8 cellular contexts compared by ENCODE assay signal in the genomic region with DNA sequence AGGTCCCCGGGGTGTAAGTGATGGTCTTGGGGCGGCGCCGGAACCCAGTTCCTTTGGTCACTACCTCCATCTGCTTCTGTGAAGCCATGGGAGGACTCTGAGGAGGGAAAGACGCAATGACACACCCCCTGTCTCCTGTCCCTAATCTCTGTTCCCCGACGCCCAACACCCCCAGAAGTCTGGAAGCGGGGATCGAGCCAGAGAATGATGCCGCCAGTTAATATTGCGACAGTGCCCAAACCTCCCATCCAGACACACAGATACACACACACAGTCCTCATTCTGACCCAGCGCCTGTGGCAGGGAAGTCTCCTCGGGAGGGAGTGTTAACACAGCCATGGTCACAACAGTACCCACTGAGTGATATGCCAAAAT. TPM values are rescaled to one million over a fixed set of nuclear protein-coding genes. Genes with fewer than 3 reads are reported as not detected.
DNase-seq lines count a peak whose midpoint lies in the region; ATAC-seq and TF ChIP-seq lines count a peak whose summit lies in the region.

No MANE protein-coding gene starts in this region.

- H3K27me3 Mint-ChIP-seq in CD4-positive, alpha-beta T cell, result peaks cover 19% of the 10 kb centered on the region
- H3K27me3 Mint-ChIP-seq in activated B cell treated with CpG ODN at 0.5 μM for 24 hours, result peaks cover 14% of the 10 kb centered on the region

- peak overlapping the region; percentile 96 for H3K9ac ChIP-seq in skeletal muscle satellite cell (ENCODE audit: low read depth, low read length)

- peaks cover 37% of the 10 kb centered on the region for H3K36me3 Mint-ChIP-seq in CD4-positive, alpha-beta T cell (ENCODE audit: low read depth)
- H3K36me3 Mint-ChIP-seq in activated B cell treated with CpG ODN at 0.5 μM for 24 hours (ENCODE audit: low read depth), result peaks cover 24% of the 10 kb centered on the region

- ATAC-seq in CD4-positive, alpha-beta T cell (ENCODE audit: poor library complexity), result peak; percentile 45
- peak; percentile 43 for ATAC-seq in activated B cell treated with CpG ODN at 0.5 μM for 24 hours (ENCODE audit: low read depth)
- no peak for ATAC-seq in GM19463 (IDR thresholded peaks at IDR 0.05; ENCODE audit: unreplicated experiment)
- no peak for ATAC-seq in GM19467 (IDR thresholded peaks at IDR 0.05; ENCODE audit: unreplicated experiment)

- no peak for TF ChIP-seq CTCF in CD4-positive, alpha-beta T cell (IDR thresholded peaks at IDR 0.05)
- TF ChIP-seq CTCF in HEK293 (tag by site-specific recombination; IDR thresholded peaks at IDR 0.05), result no peak
- no peak for TF ChIP-seq CTCF in activated B cell treated with CpG ODN at 0.5 μM for 24 hours (IDR thresholded peaks at IDR 0.05)
- TF ChIP-seq CTCF in left ventricle myocardium inferior (IDR thresholded peaks at IDR 0.05; ENCODE audit: borderline replicate concordance), result no peak

- H3K4me1 ChIP-seq in HEK293 (ENCODE audit: control insufficient read depth, insufficient read depth, low read length) (0 out of 2 replicates have a peak, but pooled peaks cover 4% of the 10 kb centered on the region), left ventricle myocardium inferior (peaks cover 34% of the 10 kb centered on the region), skeletal muscle satellite cell (ENCODE audit: control insufficient read depth, insufficient read depth, low read length) (peaks cover 15% of the 10 kb centered on the region)

- no peak overlapping the region for H3K27ac ChIP-seq in CD4-positive, alpha-beta T cell (ENCODE audit: low read depth, low read length)
- H3K27ac ChIP-seq in HEK293 (ENCODE audit: extremely low read depth, low read depth, low read length) (no peak overlapping the region), left ventricle myocardium inferior (replicated peaks) (peak overlapping the region; percentile 76)

- intact Hi-C loops in CD4-positive, alpha-beta T cell (cut with DNase I, micrococcal nuclease), result loop anchor here in 1 of 2 experiments (5.0 kb wide), 3 partner anchors 46 to 146 kb away; partner anchors contain the start of genes EIF3L, GCAT and MICALL1
- intact Hi-C loops in activated B cell treated with CpG ODN at 0.5 μM for 24 hours (cut with micrococcal nuclease) (loop anchor here (1.0 to 5.0 kb wide), 4 partner anchors 18 to 346 kb away; partner anchors contain the start of genes ANKRD54, EIF3L and GGA1), left ventricle myocardium inferior (cut with micrococcal nuclease) (loop anchor here (10.0 kb wide), 1 partner anchor 58 kb away; no protein-coding TSS in a partner anchor)

- no peak for DNase-seq in CD4-positive, alpha-beta T cell
- DNase-seq in activated B cell treated with CpG ODN at 0.5 μM for 24 hours (no peak), left ventricle myocardium inferior (no peak), globus pallidus (ENCODE audit: low spot score) (no peak)

- POLR2A ChIA-PET in CD4-positive, alpha-beta T cell (lab: Charles Lee), result interaction anchor here (0.6 to 1.4 kb wide), 8 partner anchors 9 to 145 kb away, joined by 3 to 10 read pairs (median 4); partner anchors contain the start of genes ANKRD54, GCAT and MICALL1
- POLR2A ChIA-PET in HEK293 (lab: Yijun Ruan, JAX), result interaction anchor here (0.6 to 1.8 kb wide), 14 partner anchors 8 to 729 kb away, joined by 3 to 11 read pairs (median 4); partner anchors contain the start of genes ANKRD54, GCAT, GGA1 and MICALL1
- POLR2A ChIA-PET in activated B cell treated with CpG ODN at 0.5 μM for 24 hours (lab: Charles Lee), result interaction anchor here (1.0 to 1.5 kb wide), 2 partner anchors 12 to 1567 kb away, joined by 3 to 4 read pairs; partner anchors contain the start of gene ATF4

- H3K4me3 Mint-ChIP-seq in CD4-positive, alpha-beta T cell, result peak overlapping the region; percentile 100
- peak overlapping the region; percentile 100 for H3K4me3 Mint-ChIP-seq in activated B cell treated with CpG ODN at 0.5 μM for 24 hours

- H3K27ac Mint-ChIP-seq in CD4-positive, alpha-beta T cell, result peak overlapping the region; percentile 92
- peak overlapping the region; percentile 95 for H3K27ac Mint-ChIP-seq in activated B cell treated with CpG ODN at 0.5 μM for 24 hours

- peaks cover 5% of the 10 kb centered on the region for H3K27me3 ChIP-seq in CD4-positive, alpha-beta T cell (ENCODE audit: control insufficient read depth, insufficient read depth, low read length)
- H3K27me3 ChIP-seq in left ventricle myocardium inferior (ENCODE audit: low read depth) (no peaks in the 10 kb centered on the region), skeletal muscle satellite cell (ENCODE audit: control insufficient read depth, insufficient read depth, low read length) (no peaks in the 10 kb centered on the region)

- peaks cover 13 to 17% of the 10 kb centered on the region in 2 experiments; a peak in 2 of 3 replicates for H3K36me3 ChIP-seq in HEK293 (ENCODE audit: control insufficient read depth in 2 of 2, insufficient read depth in 1 of 2, low read length in 2 of 2)
- H3K36me3 ChIP-seq in left ventricle myocardium inferior, result peaks cover 16% of the 10 kb centered on the region
- H3K36me3 ChIP-seq in skeletal muscle satellite cell (ENCODE audit: insufficient read depth, low read length), result peaks cover 15% of the 10 kb centered on the region

- no peaks in the 10 kb centered on the region for H3K9me3 Mint-ChIP-seq in CD4-positive, alpha-beta T cell
- no peaks in the 10 kb centered on the region for H3K9me3 Mint-ChIP-seq in activated B cell treated with CpG ODN at 0.5 μM for 24 hours

- no peaks in the 10 kb centered on the region for H3K9me3 ChIP-seq in CD4-positive, alpha-beta T cell (ENCODE audit: control insufficient read depth, low read length)
- no peaks in the 10 kb centered on the region for H3K9me3 ChIP-seq in HEK293 (ENCODE audit: control insufficient read depth, insufficient read depth, low read depth, low read length)
- no peaks in the 10 kb centered on the region for H3K9me3 ChIP-seq in left ventricle myocardium inferior (replicated peaks)
- no peaks in the 10 kb centered on the region for H3K9me3 ChIP-seq in skeletal muscle satellite cell (replicated peaks; ENCODE audit: low read length)

- H3K4me2 ChIP-seq in skeletal muscle satellite cell (ENCODE audit: low read length), result peak overlapping the region; percentile 99

- peaks cover 46% of the 10 kb centered on the region for H3K4me1 Mint-ChIP-seq in CD4-positive, alpha-beta T cell (ENCODE audit: low read depth)
- peaks cover 30% of the 10 kb centered on the region for H3K4me1 Mint-ChIP-seq in activated B cell treated with CpG ODN at 0.5 μM for 24 hours

- H3K4me3 ChIP-seq in HEK293 (ENCODE audit: low read depth, low read length) (peak overlapping the region; percentile 99), left ventricle myocardium inferior (peak overlapping the region; percentile 92), skeletal muscle satellite cell (ENCODE audit: low read length) (peak overlapping the region; percentile 97)

- CTCF ChIA-PET in CD4-positive, alpha-beta T cell (lab: Charles Lee), result interaction anchor here (0.6 to 1.7 kb wide), 3 partner anchors 13 to 376 kb away, joined by 5 to 7 read pairs (median 5); no protein-coding TSS in a partner anchor
- CTCF ChIA-PET in HEK293 (lab: Yijun Ruan, JAX) (interaction anchor here (0.6 to 2.6 kb wide), 9 partner anchors 9 to 747 kb away, joined by 3 to 8 read pairs (median 5); no protein-coding TSS in a partner anchor), activated B cell treated with CpG ODN at 0.5 μM for 24 hours (lab: Charles Lee) (interaction anchor here (0.8 to 2.3 kb wide), 2 partner anchors 135 to 295 kb away, joined by 3 to 10 read pairs; partner anchors contain the start of gene PDXP)

TF ChIP-seq in HEK293, 187 proteins besides CTCF, POLR2A, EP300 and RAD21:
- TF ChIP-seq KLF9 (tag by site-specific recombination; IDR thresholded peaks at IDR 0.05; ENCODE audit: low read depth), result peak; percentile 33
- no peak for TF ChIP-seq ZNF544 (tag by site-specific recombination; IDR thresholded peaks at IDR 0.05)
- no peak for TF ChIP-seq ZNF121 (tag by site-specific recombination; IDR thresholded peaks at IDR 0.05)
- no peak for TF ChIP-seq ZNF600 (tag by site-specific recombination; IDR thresholded peaks at IDR 0.05)
- no peak for TF ChIP-seq ZBTB21 (tag by site-specific recombination; IDR thresholded peaks at IDR 0.05)

RNA-seq across cellular contexts. Expression of gene C22orf23, which starts 0.4 kb away (rescaled TPM):
- total RNA-seq in CD4-positive, alpha-beta T cell, result not detected
- total RNA-seq in activated B cell treated with CpG ODN at 0.5 μM for 24 hours (0.16 TPM in 1 of 2 replicates, not detected in the other), left ventricle myocardium inferior (0.82 TPM)
- total RNA-seq in skeletal muscle satellite cell (2012; rRNA removed), result 0.25 and 1.5 TPM in 2 replicates

RNA-seq across cellular contexts. Expression of gene POLR2F, which starts 0.5 kb away (rescaled TPM):
- total RNA-seq in CD4-positive, alpha-beta T cell, result 10 to 100 TPM; 20.2 to 21.1 TPM
- total RNA-seq in activated B cell treated with CpG ODN at 0.5 μM for 24 hours (47.8 and 67.3 TPM in 2 replicates), left ventricle myocardium inferior (79.3 TPM)
- 57.3 and 64.2 TPM in 2 replicates for total RNA-seq in skeletal muscle satellite cell (2012; rRNA removed)

RNA-seq across cellular contexts. Expression of gene SOX10, which starts 31.3 kb away (rescaled TPM):
- not detected for total RNA-seq in CD4-positive, alpha-beta T cell
- not detected in 2 replicates for total RNA-seq in activated B cell treated with CpG ODN at 0.5 μM for 24 hours
- 1.2 TPM for total RNA-seq in left ventricle myocardium inferior
- not detected in 2 replicates for total RNA-seq in skeletal muscle satellite cell (2012; rRNA removed)

RNA-seq across cellular contexts. Expression of gene MICALL1, which starts 47.0 kb away (rescaled TPM):
- total RNA-seq in CD4-positive, alpha-beta T cell, result 10 to 100 TPM; 16.9 to 20.7 TPM
- total RNA-seq in activated B cell treated with CpG ODN at 0.5 μM for 24 hours (20.8 and 27.6 TPM in 2 replicates), left ventricle myocardium inferior (14.8 TPM)
- 28.4 and 36.7 TPM in 2 replicates for total RNA-seq in skeletal muscle satellite cell (2012; rRNA removed)

Comparison
In these comparisons a context has a peak if more than half of its experiments do, and no peak if none do; other contexts are left out.
1. ATAC-seq: peak in CD4-positive, alpha-beta T cell (single experiment) and activated B cell treated with CpG ODN at 0.5 μM for 24 hours (single experiment); none in GM19463 (single experiment) and GM19467 (single experiment).
2. Peak in every context shown above with its lines, with median percentiles within 50 percentile points of each other: H3K4me3 ChIP-seq.